8 cellular contexts compared by ENCODE assay signal in the genomic region with DNA sequence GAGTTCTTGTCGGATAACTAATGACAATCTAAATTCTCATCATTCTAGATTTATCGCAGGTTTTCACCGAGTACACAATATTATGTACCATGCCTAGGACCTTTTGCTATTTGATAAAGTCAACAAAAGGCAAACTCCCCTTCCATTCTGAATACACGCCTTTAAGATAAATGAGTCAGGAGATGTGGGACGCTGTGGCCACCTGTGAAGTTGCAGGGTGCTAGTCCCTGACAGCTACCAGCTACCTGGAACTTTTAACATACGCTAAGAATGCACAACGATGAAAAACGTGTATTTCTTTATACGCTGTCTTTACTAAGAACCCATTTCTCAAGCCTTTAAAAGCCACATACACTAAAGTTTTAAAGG. TPM values are rescaled to one million over a fixed set of nuclear protein-coding genes. Genes with fewer than 3 reads are reported as not detected.
DNase-seq lines count a peak whose midpoint lies in the region; ATAC-seq and TF ChIP-seq lines count a peak whose summit lies in the region.

No MANE protein-coding gene starts in this region.

- POLR2A ChIA-PET in BJ (lab: Charles Lee) = no interaction called here
- POLR2A ChIA-PET in naive thymus-derived CD4-positive, alpha-beta T cell (lab: Charles Lee) = interaction anchor here (0.5 to 1.4 kb wide), 9 partner anchors 208 to 1062 kb away, joined by 3 to 8 read pairs (median 3); a partner anchor contains a TSS

- no peaks in the 10 kb centered on the region for H3K36me3 ChIP-seq in BJ (ENCODE audit: control insufficient read depth, insufficient read depth, low read length)
- peaks cover 0 to 4% (median 0%) of the 10 kb centered on the region in 3 experiments for H3K36me3 ChIP-seq in naive thymus-derived CD4-positive, alpha-beta T cell (ENCODE audit: control insufficient read depth in 2 of 3, insufficient read depth in 3 of 3, low read length in 3 of 3)

- peaks cover 20 to 37% (median 26%) of the 10 kb centered on the region in 3 donors for H3K4me1 Mint-ChIP-seq in IgD-negative memory B cell
- peaks cover 37% of the 10 kb centered on the region for H3K4me1 Mint-ChIP-seq in central memory CD8-positive, alpha-beta T cell
- peaks cover 33 to 67% (median 56%) of the 10 kb centered on the region in 7 donors for H3K4me1 Mint-ChIP-seq in naive thymus-derived CD4-positive, alpha-beta T cell

- peak overlapping the region; percentile 90 for H3K4me3 ChIP-seq in BJ (ENCODE audit: low read depth, low read length)
- H3K4me3 ChIP-seq in naive thymus-derived CD4-positive, alpha-beta T cell (ENCODE audit: low read length) = peak overlapping the region; percentile 68

- CTCF ChIA-PET in BJ (lab: Yijun Ruan, JAX) = interaction anchor here (1.2 kb wide), 1 partner anchor 14 kb away, joined by 5 read pairs; no protein-coding TSS in a partner anchor
- CTCF ChIA-PET in naive thymus-derived CD4-positive, alpha-beta T cell (lab: Charles Lee) = interaction anchor here (1.0 to 1.9 kb wide), 3 partner anchors 11 to 476 kb away, joined by 3 to 9 read pairs (median 4); no protein-coding TSS in a partner anchor

- no peaks in the 10 kb centered on the region for H3K27me3 Mint-ChIP-seq in IgD-negative memory B cell
- no peaks in the 10 kb centered on the region for H3K27me3 Mint-ChIP-seq in central memory CD8-positive, alpha-beta T cell
- peaks cover 0 to 11% (median 0%) of the 10 kb centered on the region in 5 donors for H3K27me3 Mint-ChIP-seq in naive thymus-derived CD4-positive, alpha-beta T cell

- peak overlapping the region; percentile 87 to 95 (median 90) for H3K4me3 Mint-ChIP-seq in IgD-negative memory B cell
- peak overlapping the region; percentile 87 for H3K4me3 Mint-ChIP-seq in central memory CD8-positive, alpha-beta T cell
- peak overlapping the region; percentile 85 to 93 (median 91) for H3K4me3 Mint-ChIP-seq in naive thymus-derived CD4-positive, alpha-beta T cell

- H3K27me3 ChIP-seq in BJ (ENCODE audit: control insufficient read depth, insufficient read depth, low read length) = peaks cover 2% of the 10 kb centered on the region
- no peaks in the 10 kb centered on the region for H3K27me3 ChIP-seq in naive thymus-derived CD4-positive, alpha-beta T cell (ENCODE audit: control insufficient read depth in 2 of 2, insufficient read depth in 2 of 2, low read length in 2 of 2)

- no peaks in the 10 kb centered on the region for H3K9me3 ChIP-seq in naive thymus-derived CD4-positive, alpha-beta T cell (ENCODE audit: control insufficient read depth in 2 of 3, low read length in 3 of 3)

- H3K36me3 Mint-ChIP-seq in IgD-negative memory B cell = peaks cover 2% of the 10 kb centered on the region
- peaks cover 9% of the 10 kb centered on the region for H3K36me3 Mint-ChIP-seq in central memory CD8-positive, alpha-beta T cell (ENCODE audit: insufficient read depth)
- H3K36me3 Mint-ChIP-seq in naive thymus-derived CD4-positive, alpha-beta T cell = peaks cover 0 to 13% (median 0%) of the 10 kb centered on the region in 5 donors

- H3K27ac Mint-ChIP-seq in IgD-negative memory B cell = peak overlapping the region; percentile 70 to 95 (median 87)
- H3K27ac Mint-ChIP-seq in central memory CD8-positive, alpha-beta T cell (ENCODE audit: low read depth) = peak overlapping the region; percentile 71
- H3K27ac Mint-ChIP-seq in naive thymus-derived CD4-positive, alpha-beta T cell = peak overlapping the region; percentile 39 to 93 (median 90)

- DNase-seq in BJ (ENCODE audit: low read depth) (no peak), NCI-H187 (lab: John Stamatoyannopoulos, UW) (no peak), D341Med (ENCODE audit: low spot score) (no peak)
- DNase-seq in central memory CD8-positive, alpha-beta T cell (ENCODE audit: low spot score in 2 of 2) = no peak
- DNase-seq in naive thymus-derived CD4-positive, alpha-beta T cell = peak in 1 of 9 donors; percentile 5

- TF ChIP-seq CTCF in BJ (IDR thresholded peaks at IDR 0.05; ENCODE audit: insufficient read depth, low read depth, low read length) = no peak

- H3K4me1 ChIP-seq in naive thymus-derived CD4-positive, alpha-beta T cell (ENCODE audit: control insufficient read depth in 2 of 2, insufficient read depth in 2 of 2, low read length in 2 of 2) = peaks cover 9 to 26% of the 10 kb centered on the region in 2 donors

- H3K27ac ChIP-seq in naive thymus-derived CD4-positive, alpha-beta T cell (ENCODE audit: low read depth, low read length) = peak overlapping the region; percentile 73

- H3K9me3 Mint-ChIP-seq in IgD-negative memory B cell = no peaks in the 10 kb centered on the region
- H3K9me3 Mint-ChIP-seq in central memory CD8-positive, alpha-beta T cell = no peaks in the 10 kb centered on the region
- H3K9me3 Mint-ChIP-seq in naive thymus-derived CD4-positive, alpha-beta T cell = no peaks in the 10 kb centered on the region

- intact Hi-C loops in naive thymus-derived CD4-positive, alpha-beta T cell (cut with micrococcal nuclease) = no loop called here

- ATAC-seq in central memory CD8-positive, alpha-beta T cell (replicated peaks; ENCODE audit: extremely low read depth, poor library complexity, severe bottlenecking) = no peak
- ATAC-seq in naive thymus-derived CD4-positive, alpha-beta T cell = no peak
- ATAC-seq in GM18870 (IDR thresholded peaks at IDR 0.05; ENCODE audit: unreplicated experiment) (no peak), GM18907 (IDR thresholded peaks at IDR 0.05; ENCODE audit: unreplicated experiment) (no peak)

RNA-seq across cellular contexts. Expression of a gene that starts 0.7 kb away (rescaled TPM):
- polyA plus RNA-seq in BJ (2011; rRNA removed) = 8.5 and 14.9 TPM in 2 replicates
- 2.3 and 2.8 TPM in 2 replicates for polyA minus RNA-seq in BJ (2011; rRNA and poly(A)+ RNA removed)
- 18.0 TPM for polyA plus RNA-seq in IgD-negative memory B cell
- 10 to 100 TPM; 16.2 to 38.4 (median 23.4) TPM for total RNA-seq in naive thymus-derived CD4-positive, alpha-beta T cell
- polyA plus RNA-seq in naive thymus-derived CD4-positive, alpha-beta T cell = 10 to 100 TPM; 19.9 to 22.2 TPM
